Comparison of ENCODE assay signal across 14 cellular contexts in genomic region chr20:57686931-57687652, GRCh38. TPM values are rescaled to one million over a fixed set of nuclear protein-coding genes. Genes with fewer than 3 reads are reported as not detected.
A peak's percentile ranks its signal among the peaks of the same experiment; 100 is the strongest.
DNase-seq lines count a peak whose midpoint lies in the region; ATAC-seq, FAIRE-seq and TF ChIP-seq lines count a peak whose summit lies in the region.
"Had no signal": no experiment of that assay in that cellular context is flagged by ENCODE, and none has a peak within 500 bp of the region (broad histone marks: within the 10 kb centered on the region; RNA-seq: fewer than 3 reads in every experiment).

No MANE protein-coding gene starts in this region.

- peak overlapping the region; percentile 87 for H3K27ac Mint-ChIP-seq in T-helper 17 cell
- H3K27ac Mint-ChIP-seq in stimulated activated naive B cell treated with anti-CD40 and anti-IgM and Interleukin-4, amounts not matched to agents 10 μg/mL and 1 μg/mL and 100 μg/mL, for 72 hours = peak overlapping the region; percentile 92
- H3K27ac Mint-ChIP-seq in activated CD4-positive, alpha-beta memory T cell treated with anti-CD3 and anti-CD28 coated beads for 36 hours = no peak overlapping the region

- peaks cover 14% of the 10 kb centered on the region for H3K4me1 Mint-ChIP-seq in T-helper 17 cell
- peaks cover 70 to 99% of the 10 kb centered on the region in 2 donors for H3K4me1 Mint-ChIP-seq in stimulated activated naive B cell treated with anti-CD40 and anti-IgM and Interleukin-4, amounts not matched to agents 10 μg/mL and 1 μg/mL and 100 μg/mL, for 72 hours
- H3K4me1 Mint-ChIP-seq in activated CD4-positive, alpha-beta memory T cell treated with anti-CD3 and anti-CD28 coated beads for 36 hours (ENCODE audit: low read depth) = no peaks in the 10 kb centered on the region

- no peaks in the 10 kb centered on the region for H3K27me3 ChIP-seq in keratinocyte (ENCODE audit: control insufficient read depth, extremely low read depth, insufficient read depth, low read length)
- H3K27me3 ChIP-seq: dorsolateral prefrontal cortex, SJSA1, spleen had no signal

- CTCF ChIA-PET in HEK293 (lab: Yijun Ruan, JAX) = interaction anchor here (0.8 kb wide), 1 partner anchor 10 kb away, joined by 4 read pairs; no protein-coding TSS in a partner anchor
- CTCF ChIA-PET in activated CD4-positive, alpha-beta memory T cell treated with anti-CD3 and anti-CD28 coated beads for 36 hours (lab: Charles Lee) = no interaction called here

- peaks cover 99% of the 10 kb centered on the region for H3K79me2 ChIP-seq in keratinocyte (ENCODE audit: control insufficient read depth, insufficient read depth, low read length)

- POLR2A ChIA-PET in HEK293 (lab: Yijun Ruan, JAX) = no interaction called here
- POLR2A ChIA-PET in activated CD4-positive, alpha-beta memory T cell treated with anti-CD3 and anti-CD28 coated beads for 36 hours (lab: Charles Lee) = no interaction called here

- peak overlapping the region; percentile 7 for H3K4me3 Mint-ChIP-seq in T-helper 17 cell
- peak overlapping the region; percentile 46 to 64 for H3K4me3 Mint-ChIP-seq in stimulated activated naive B cell treated with anti-CD40 and anti-IgM and Interleukin-4, amounts not matched to agents 10 μg/mL and 1 μg/mL and 100 μg/mL, for 72 hours
- no peak overlapping the region for H3K4me3 Mint-ChIP-seq in activated CD4-positive, alpha-beta memory T cell treated with anti-CD3 and anti-CD28 coated beads for 36 hours

- no peak overlapping the region for H2AFZ ChIP-seq in keratinocyte (ENCODE audit: control insufficient read depth, low read length)

- H3K27me3 Mint-ChIP-seq in T-helper 17 cell = peaks cover 12% of the 10 kb centered on the region
- H3K27me3 Mint-ChIP-seq in stimulated activated naive B cell treated with anti-CD40 and anti-IgM and Interleukin-4, amounts not matched to agents 10 μg/mL and 1 μg/mL and 100 μg/mL, for 72 hours = no peaks in the 10 kb centered on the region
- H3K27me3 Mint-ChIP-seq in activated CD4-positive, alpha-beta memory T cell treated with anti-CD3 and anti-CD28 coated beads for 36 hours = no peaks in the 10 kb centered on the region

- intact Hi-C loops in activated CD4-positive, alpha-beta memory T cell treated with anti-CD3 and anti-CD28 coated beads for 36 hours (cut with micrococcal nuclease) = no loop called here

- TF ChIP-seq CTCF in HEK293 (tag by site-specific recombination; IDR thresholded peaks at IDR 0.05) = no peak
- TF ChIP-seq CTCF in keratinocyte (optimal IDR thresholded peaks at IDR 0.05 in 1 of 3, IDR thresholded peaks at IDR 0.05 in 1 of 3, conservative IDR thresholded peaks at IDR 0.05 in 1 of 3; ENCODE audit: extremely low read depth in 1 of 3, insufficient read depth in 2 of 3, low read length in 3 of 3) = no peak

- H3K4me1 ChIP-seq in HEK293 (ENCODE audit: control insufficient read depth, insufficient read depth, low read length) = peaks cover 7% of the 10 kb centered on the region
- peaks cover 81% of the 10 kb centered on the region for H3K4me1 ChIP-seq in keratinocyte (ENCODE audit: control insufficient read depth, extremely low read depth, insufficient read depth, low read length)
- H3K4me1 ChIP-seq: SJSA1 had no signal

- peaks cover 12% of the 10 kb centered on the region for H4K20me1 ChIP-seq in keratinocyte (ENCODE audit: control insufficient read depth, extremely low read depth, insufficient read depth, low read length)

- H3K27ac ChIP-seq in HEK293 (ENCODE audit: extremely low read depth, low read depth, low read length) = no peak overlapping the region
- peak overlapping the region; percentile 76 for H3K27ac ChIP-seq in keratinocyte (ENCODE audit: control insufficient read depth, insufficient read depth, low read length)
- H3K27ac ChIP-seq: C4-2B, SJSA1, spleen had no signal

- no peaks in the 10 kb centered on the region for H3K36me3 Mint-ChIP-seq in T-helper 17 cell (ENCODE audit: low read depth)
- peaks cover 5 to 6% of the 10 kb centered on the region in 2 donors for H3K36me3 Mint-ChIP-seq in stimulated activated naive B cell treated with anti-CD40 and anti-IgM and Interleukin-4, amounts not matched to agents 10 μg/mL and 1 μg/mL and 100 μg/mL, for 72 hours
- H3K36me3 Mint-ChIP-seq in activated CD4-positive, alpha-beta memory T cell treated with anti-CD3 and anti-CD28 coated beads for 36 hours = no peaks in the 10 kb centered on the region
- H3K36me3 Mint-ChIP-seq: brain had no signal

- peak; percentile 21 for ATAC-seq in T-helper 17 cell
- peak; percentile 75 to 76 for ATAC-seq in stimulated activated naive B cell treated with anti-CD40 and anti-IgM and Interleukin-4, amounts not matched to agents 10 μg/mL and 1 μg/mL and 100 μg/mL, for 72 hours (replicated peaks)

- H3K9me3 ChIP-seq in HEK293 (ENCODE audit: control insufficient read depth, insufficient read depth, low read depth, low read length) (no peaks in the 10 kb centered on the region), T-helper 17 cell (ENCODE audit: control insufficient read depth, low read length, poor library complexity, severe bottlenecking) (no peaks in the 10 kb centered on the region), keratinocyte (ENCODE audit: control insufficient read depth, low read depth, low read length) (no peaks in the 10 kb centered on the region)
- H3K9me3 ChIP-seq: SJSA1, spleen had no signal

- peaks cover 7% of the 10 kb centered on the region for H3K9me1 ChIP-seq in keratinocyte (ENCODE audit: control insufficient read depth, extremely low read depth, insufficient read depth, low read length)

- peak overlapping the region; percentile 40 for H3K4me2 ChIP-seq in keratinocyte (ENCODE audit: control insufficient read depth, extremely low read depth, insufficient read depth, low read depth, low read length)

- H3K4me3 ChIP-seq in HEK293 (ENCODE audit: low read depth, low read length) (no peak overlapping the region), keratinocyte (ENCODE audit: control insufficient read depth in 2 of 3, extremely low read depth in 1 of 3, insufficient read depth in 2 of 3, low read depth in 1 of 3, low read length in 3 of 3) (no peak overlapping the region)
- H3K4me3 ChIP-seq: dorsolateral prefrontal cortex, SJSA1, spleen had no signal

- H3K9me3 Mint-ChIP-seq in stimulated activated naive B cell treated with anti-CD40 and anti-IgM and Interleukin-4, amounts not matched to agents 10 μg/mL and 1 μg/mL and 100 μg/mL, for 72 hours = no peaks in the 10 kb centered on the region
- H3K9me3 Mint-ChIP-seq in activated CD4-positive, alpha-beta memory T cell treated with anti-CD3 and anti-CD28 coated beads for 36 hours = no peaks in the 10 kb centered on the region
- H3K9me3 Mint-ChIP-seq: brain had no signal

- dilution Hi-C loops in keratinocyte (cut with MboI; ENCODE audit: extremely low pct_ligation_motif_present, low sequenced_read_pairs) = no loop called here

- peak; percentile 92 for FAIRE-seq in keratinocyte (lab: Jason Lieb, UNC)

- no peaks in the 10 kb centered on the region for H3K36me3 ChIP-seq in HEK293 (ENCODE audit: control insufficient read depth in 2 of 2, insufficient read depth in 1 of 2, low read length in 2 of 2)
- peaks cover 19 to 28% of the 10 kb centered on the region in 2 experiments for H3K36me3 ChIP-seq in keratinocyte (ENCODE audit: control insufficient read depth in 2 of 2, extremely low read depth in 1 of 2, insufficient read depth in 2 of 2, low read length in 2 of 2)
- H3K36me3 ChIP-seq: SJSA1, spleen had no signal

- H3K9ac ChIP-seq in keratinocyte (ENCODE audit: control insufficient read depth, extremely low read depth, insufficient read depth, low read length) = peak overlapping the region; percentile 50

- DNase-seq in T-helper 17 cell = no peak
- DNase-seq in keratinocyte (ENCODE audit: low read depth, low spot score) = peak; percentile 92
- no peak for DNase-seq in stimulated activated naive B cell treated with anti-CD40 and anti-IgM and Interleukin-4, amounts not matched to agents 10 μg/mL and 1 μg/mL and 100 μg/mL, for 72 hours
- no peak for DNase-seq in activated CD4-positive, alpha-beta memory T cell treated with anti-CD3 and anti-CD28 coated beads for 36 hours
- no peak for DNase-seq in D341Med (ENCODE audit: low spot score)
- no peak for DNase-seq in effector CD8-positive, alpha-beta T cell (lab: John Stamatoyannopoulos, UW)
- DNase-seq: activated CD8-positive, alpha-beta memory T cell treated with anti-CD3 and anti-CD28 coated beads for 24 hours; activated gamma-delta T cell treated with Interleukin-2 at 50 U/mL for 16 hours; dorsolateral prefrontal cortex; spleen had no signal

TF ChIP-seq in HEK293, 187 proteins besides CTCF, POLR2A, EP300 and RAD21:
- TF ChIP-seq BCL11B (tag by site-specific recombination; IDR thresholded peaks at IDR 0.05; ENCODE audit: low read depth) (no peak), ZBTB17 (tag by site-specific recombination; IDR thresholded peaks at IDR 0.05) (peak; percentile 70), MZF1 (tag by site-specific recombination; IDR thresholded peaks at IDR 0.05; ENCODE audit: borderline replicate concordance) (no peak)

RNA-seq across cellular contexts. Expression of gene PMEPA1, which starts 22.7 kb away (rescaled TPM):
- total RNA-seq in T-helper 17 cell = 1 to 10 TPM; 4.5 to 5.8 TPM
- 29.0 to 84.0 TPM (median 50.7 TPM) in 3 replicates for polyA plus RNA-seq in keratinocyte
- 14.2 TPM for polyA plus RNA-seq in keratinocyte (2011; ENCODE audit: low read depth)
- 40.6 and 82.2 TPM in 2 replicates for polyA plus RNA-seq in keratinocyte (2011; cell fraction: cytosol; rRNA removed)
- 70.2 and 80.4 TPM in 2 replicates for polyA plus RNA-seq in keratinocyte (2011; cell fraction: nucleus; rRNA removed)
- 20.6 and 151 TPM in 2 replicates for polyA plus RNA-seq in keratinocyte (2012; ENCODE audit: low replicate concordance)
- polyA minus RNA-seq in keratinocyte = 41.7 to 94.9 TPM (median 50.4 TPM) in 3 replicates
- 149 TPM for polyA minus RNA-seq in keratinocyte (2011; cell fraction: cytosol; rRNA and poly(A)+ RNA removed)
- polyA minus RNA-seq in keratinocyte (2011; cell fraction: nucleus; rRNA and poly(A)+ RNA removed) = 70.1 and 74.7 TPM in 2 replicates
- total RNA-seq in activated CD4-positive, alpha-beta memory T cell treated with anti-CD3 and anti-CD28 coated beads for 36 hours = 1 to 10 TPM; 2.5 to 3.0 TPM
